Comparison of ENCODE assay signal across 12 cellular contexts in the genomic region with DNA sequence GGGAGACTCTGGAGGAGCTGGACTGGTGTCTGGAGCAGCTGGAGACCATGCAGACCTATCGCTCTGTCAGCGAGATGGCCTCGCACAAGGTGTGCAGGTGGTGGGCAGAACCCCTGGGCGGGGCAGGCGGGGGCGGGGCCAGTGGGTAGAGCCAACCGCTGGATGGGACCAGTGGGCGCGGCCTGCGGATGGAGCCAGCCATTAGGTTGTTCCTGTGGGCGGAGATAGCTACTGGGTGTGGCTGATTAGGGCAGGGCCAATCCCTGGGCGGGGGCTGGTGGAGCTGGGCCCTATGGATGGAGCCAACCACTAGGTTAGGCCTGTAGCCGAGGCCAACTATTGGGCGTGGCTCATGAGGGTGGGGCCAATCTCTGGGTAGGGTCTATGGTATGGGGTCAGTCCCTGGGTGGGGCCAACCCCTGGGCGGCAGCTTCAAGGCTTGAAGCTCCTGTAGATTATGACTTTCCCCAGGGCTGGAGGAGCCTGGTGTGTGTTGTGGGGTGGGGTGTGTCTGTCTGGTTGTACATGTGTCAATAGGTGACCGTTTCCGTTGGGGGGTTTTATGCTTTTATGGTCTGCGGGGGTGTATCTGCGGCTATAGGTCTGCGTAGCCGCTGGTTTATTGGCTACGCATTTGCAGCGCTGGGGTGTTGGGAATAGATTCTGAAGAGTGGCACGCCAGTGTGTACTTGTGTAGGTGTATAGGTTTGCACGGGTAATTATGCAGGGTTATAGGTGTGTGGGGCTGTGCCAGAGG. TPM values are rescaled to one million over a fixed set of nuclear protein-coding genes. Genes with fewer than 3 reads are reported as not detected.
DNase-seq lines count a peak whose midpoint lies in the region; ATAC-seq, FAIRE-seq and TF ChIP-seq lines count a peak whose summit lies in the region.
"Had no signal": no experiment of that assay in that cellular context is flagged by ENCODE, and none has a peak within 500 bp of the region (broad histone marks: within the 10 kb centered on the region; RNA-seq: fewer than 3 reads in every experiment).

No MANE protein-coding gene starts in this region.

- DNase-seq in DMS 273 (lab: John Stamatoyannopoulos, UW; ENCODE audit: unreplicated experiment) = peak; percentile 61
- no peak for DNase-seq in DMS 273 treated with DMSO at 0.1 percent for 48 hours (lab: John Stamatoyannopoulos, UW)
- peak; percentile 68 for DNase-seq in H54 (ENCODE audit: insufficient read length, low spot score)
- peak; percentile 57 to 65 for DNase-seq in SJCRH30
- peak; percentile 90 for DNase-seq in iPS-NIHi11 (ENCODE audit: low spot score)
- DNase-seq in NCI-H2171 treated with DMSO at 0.1 percent for 48 hours (lab: John Stamatoyannopoulos, UW) = no peak
- DNase-seq in germinal center (ENCODE audit: low spot score) = no peak
- DNase-seq: gastrocnemius medialis, NCI-H446 treated with DMSO at 0.1 percent for 48 hours, retina had no signal

- H3K4me3 ChIP-seq in SJCRH30 = no peak overlapping the region
- H3K4me3 ChIP-seq: gastrocnemius medialis had no signal

- no peak for FAIRE-seq in H54 (lab: Jason Lieb, UNC)

- no peaks in the 10 kb centered on the region for H3K9me3 ChIP-seq in SJCRH30 (replicated peaks)
- H3K9me3 ChIP-seq: gastrocnemius medialis had no signal

- H3K27ac ChIP-seq in SJCRH30 = no peak overlapping the region
- H3K27ac ChIP-seq: 22Rv1, gastrocnemius medialis had no signal

- ATAC-seq in GM18505 (IDR thresholded peaks at IDR 0.05; ENCODE audit: unreplicated experiment) = no peak
- ATAC-seq: gastrocnemius medialis had no signal

- H3K27me3 ChIP-seq in SJCRH30 = no peaks in the 10 kb centered on the region
- H3K27me3 ChIP-seq: gastrocnemius medialis had no signal

- no peaks in the 10 kb centered on the region for H3K36me3 ChIP-seq in SJCRH30

- no peak for TF ChIP-seq POLR2A in H54 (IDR thresholded peaks at IDR 0.05; ENCODE audit: low read depth, low read length)
- TF ChIP-seq POLR2A in GM18505 (IDR thresholded peaks at IDR 0.05; ENCODE audit: borderline replicate concordance, extremely low read depth, insufficient read depth, insufficient read length) = no peak

- H3K4me1 ChIP-seq in SJCRH30 = peaks cover 14% of the 10 kb centered on the region
- H3K4me1 ChIP-seq: gastrocnemius medialis had no signal

RNA-seq across cellular contexts. Expression of gene PDE4A, which starts 30.7 kb away (rescaled TPM):
- total RNA-seq in SJCRH30 (2014; rRNA removed; shearing (Covaris generic)) = 3.7 and 4.2 TPM in 2 replicates

RNA-seq across cellular contexts. Expression of gene CDC37, which starts 47.7 kb away (rescaled TPM):
- total RNA-seq in SJCRH30 (2014; rRNA removed; shearing (Covaris generic)) = 118 and 130 TPM in 2 replicates

RNA-seq across cellular contexts. Expression of gene KEAP1, which starts 52.1 kb away (rescaled TPM):
- 45.3 and 50.5 TPM in 2 replicates for total RNA-seq in SJCRH30 (2014; rRNA removed; shearing (Covaris generic))

Comparison
In these comparisons a context has a peak if more than half of its experiments do, and no peak if none do; other contexts are left out.
1. DNase-seq: peak in DMS 273 (single experiment), H54 (single experiment), SJCRH30 (2 of 2) and iPS-NIHi11 (single experiment); none in DMS 273 treated with DMSO at 0.1 percent for 48 hours (single experiment), NCI-H2171 treated with DMSO at 0.1 percent for 48 hours (single experiment) and germinal center (single experiment).